Comparison of ENCODE assay signal across 9 cellular contexts in genomic region chr6:130223508-130223907, GRCh38. TPM values are rescaled to one million over a fixed set of nuclear protein-coding genes. Genes with fewer than 3 reads are reported as not detected.
DNase-seq lines count a peak whose midpoint lies in the region; ATAC-seq and TF ChIP-seq lines count a peak whose summit lies in the region.
"Had no signal": no experiment of that assay in that cellular context is flagged by ENCODE, and none has a peak within 500 bp of the region (broad histone marks: within the 10 kb centered on the region; RNA-seq: fewer than 3 reads in every experiment).

No MANE protein-coding gene starts in this region.

- no peak for TF ChIP-seq CTCF in endothelial cell (IDR thresholded peaks at IDR 0.05; ENCODE audit: unreplicated experiment)

- H3K27me3 Mint-ChIP-seq in IgD-negative memory B cell (peaks cover 1% of the 10 kb centered on the region), endothelial cell (ENCODE audit: unreplicated experiment) (no peaks in the 10 kb centered on the region)
- no peaks in the 10 kb centered on the region for H3K27me3 Mint-ChIP-seq in activated T-cell treated with anti-CD3 and anti-CD28 coated beads, Interleukin-2, amount 50 U/mL, for 4 hours (ENCODE audit: low read depth)

- H3K4me3 Mint-ChIP-seq in IgD-negative memory B cell (peak overlapping the region; percentile 4 to 83 (median 60)), endothelial cell (ENCODE audit: unreplicated experiment) (no peak overlapping the region)
- no peak overlapping the region for H3K4me3 Mint-ChIP-seq in activated T-cell treated with anti-CD3 and anti-CD28 coated beads, Interleukin-2, amount 50 U/mL, for 4 hours

- H3K9me3 Mint-ChIP-seq in IgD-negative memory B cell (no peaks in the 10 kb centered on the region), endothelial cell (ENCODE audit: unreplicated experiment) (no peaks in the 10 kb centered on the region)
- peaks cover 8% of the 10 kb centered on the region for H3K9me3 Mint-ChIP-seq in activated T-cell treated with anti-CD3 and anti-CD28 coated beads, Interleukin-2, amount 50 U/mL, for 4 hours

- ATAC-seq in GM21390 (IDR thresholded peaks at IDR 0.05; ENCODE audit: unreplicated experiment), result peak; percentile 98
- peak; percentile 94 to 98 for ATAC-seq in activated T-cell treated with anti-CD3 and anti-CD28 coated beads, Interleukin-2, amount 50 U/mL, for 4 hours

- H3K4me1 Mint-ChIP-seq in IgD-negative memory B cell (peaks cover 7 to 22% (median 18%) of the 10 kb centered on the region in 3 donors), endothelial cell (ENCODE audit: unreplicated experiment) (no peaks in the 10 kb centered on the region)
- H3K4me1 Mint-ChIP-seq in activated T-cell treated with anti-CD3 and anti-CD28 coated beads, Interleukin-2, amount 50 U/mL, for 4 hours (ENCODE audit: low read depth), result peaks cover 39% of the 10 kb centered on the region

- H3K36me3 Mint-ChIP-seq in IgD-negative memory B cell (peaks cover 4% of the 10 kb centered on the region), endothelial cell (ENCODE audit: low read depth, unreplicated experiment) (no peaks in the 10 kb centered on the region)
- peaks cover 2% of the 10 kb centered on the region for H3K36me3 Mint-ChIP-seq in activated T-cell treated with anti-CD3 and anti-CD28 coated beads, Interleukin-2, amount 50 U/mL, for 4 hours (ENCODE audit: insufficient read depth)

- DNase-seq in CD1c-positive myeloid dendritic cell (ENCODE audit: extremely low spot score) (peak; percentile 30), mesenteric fat pad (ENCODE audit: low spot score) (no peak), endothelial cell (ENCODE audit: low spot score) (no peak), putamen (ENCODE audit: low spot score) (no peak)
- DNase-seq in activated T-cell treated with anti-CD3 and anti-CD28 coated beads, Interleukin-2, amount 50 U/mL, for 4 hours, result peak; percentile 44
- peak; percentile 24 to 27 for DNase-seq in stimulated activated CD4-positive, alpha-beta T cell treated with anti-CD3 and anti-CD28 coated beads, Interleukin-1b, Interleukin-23, amount 100 ng/mL, for 4 hours (ENCODE audit: low read depth in 2 of 2)

- H3K27ac Mint-ChIP-seq in IgD-negative memory B cell (peak overlapping the region; percentile 6 to 87 (median 11)), endothelial cell (ENCODE audit: unreplicated experiment) (no peak overlapping the region)

RNA-seq across cellular contexts. Expression of gene SAMD3, which starts 0.8 kb away (rescaled TPM):
- polyA plus RNA-seq in IgD-negative memory B cell, result 7.1 TPM
- 1 to 10 TPM; 2.1 to 2.9 (median 2.2) TPM for total RNA-seq in activated T-cell treated with anti-CD3 and anti-CD28 coated beads, Interleukin-2, amount 50 U/mL, for 4 hours
- 0.84 TPM for total RNA-seq in mesenteric fat pad
- total RNA-seq in endothelial cell (ENCODE audit: unreplicated experiment), result 1.0 TPM
- total RNA-seq: renal cortical epithelial cell had no signal

Comparison
In these comparisons a context has a peak if more than half of its experiments do, and no peak if none do; other contexts are left out.
1. DNase-seq: peak in CD1c-positive myeloid dendritic cell (single experiment), activated T-cell treated with anti-CD3 and anti-CD28 coated beads, Interleukin-2, amount 50 U/mL, for 4 hours (single experiment) and stimulated activated CD4-positive, alpha-beta T cell treated with anti-CD3 and anti-CD28 coated beads, Interleukin-1b, Interleukin-23, amount 100 ng/mL, for 4 hours (2 of 2); none in mesenteric fat pad (single experiment), endothelial cell (single experiment) and putamen (single experiment).
2. H3K4me3 Mint-ChIP-seq: peak in IgD-negative memory B cell (4 of 4); none in activated T-cell treated with anti-CD3 and anti-CD28 coated beads, Interleukin-2, amount 50 U/mL, for 4 hours (single experiment) and endothelial cell (single experiment).